8 cellular contexts compared by ENCODE assay signal in genomic region chr17:78759203-78759968, GRCh38. TPM values are rescaled to one million over a fixed set of nuclear protein-coding genes. Genes with fewer than 3 reads are reported as not detected.
DNase-seq lines count a peak whose midpoint lies in the region; ATAC-seq, FAIRE-seq and TF ChIP-seq lines count a peak whose summit lies in the region.

No MANE protein-coding gene starts in this region.

- H3K4me1 Mint-ChIP-seq in dendritic cell treated with granulocyte-macrophage colony-stimulating factor and Interleukin-4, amounts not matched to agents 40 ng/mL and 50 ng/mL, for 4 days (ENCODE audit: low read depth), result peaks cover 65% of the 10 kb centered on the region
- peaks cover 26 to 90% (median 76%) of the 10 kb centered on the region in 4 donors for H3K4me1 Mint-ChIP-seq in naive thymus-derived CD8-positive, alpha-beta T cell

- intact Hi-C loops in dendritic cell treated with granulocyte-macrophage colony-stimulating factor and Interleukin-4, amounts not matched to agents 40 ng/mL and 50 ng/mL, for 4 days (cut with micrococcal nuclease), result no loop called here

- peak overlapping the region; percentile 75 for H3K27ac Mint-ChIP-seq in dendritic cell treated with granulocyte-macrophage colony-stimulating factor and Interleukin-4, amounts not matched to agents 40 ng/mL and 50 ng/mL, for 4 days
- H3K27ac Mint-ChIP-seq in naive thymus-derived CD8-positive, alpha-beta T cell, result peak overlapping the region; percentile 90 to 99 (median 98)

- H3K4me3 Mint-ChIP-seq in dendritic cell treated with granulocyte-macrophage colony-stimulating factor and Interleukin-4, amounts not matched to agents 40 ng/mL and 50 ng/mL, for 4 days, result peak overlapping the region; percentile 7
- peak overlapping the region; percentile 61 to 88 (median 79) for H3K4me3 Mint-ChIP-seq in naive thymus-derived CD8-positive, alpha-beta T cell

- POLR2A ChIA-PET in naive thymus-derived CD8-positive, alpha-beta T cell (lab: Charles Lee), result interaction anchor here (0.6 to 19.8 kb wide), 12 partner anchors 11 to 225 kb away, joined by 3 to 188 read pairs (median 8); partner anchors contain the start of gene CYTH1

- FAIRE-seq in H54 (lab: Jason Lieb, UNC), result no peak

- TF ChIP-seq POLR2A in NB4 (IDR thresholded peaks at IDR 0.05; ENCODE audit: extremely low read depth, insufficient read length) (no peak), H54 (IDR thresholded peaks at IDR 0.05; ENCODE audit: low read depth, low read length) (no peak)

- DNase-seq in NB4 (ENCODE audit: low read depth) (peak; percentile 69), T-helper 22 cell (ENCODE audit: low read depth) (peak; percentile 76), AG20443 (ENCODE audit: low spot score) (no peak), H54 (ENCODE audit: insufficient read length, low spot score) (no peak)
- DNase-seq in naive thymus-derived CD8-positive, alpha-beta T cell, result peak; percentile 68 to 97 (median 90)

- H3K36me3 Mint-ChIP-seq in dendritic cell treated with granulocyte-macrophage colony-stimulating factor and Interleukin-4, amounts not matched to agents 40 ng/mL and 50 ng/mL, for 4 days (ENCODE audit: low read depth), result peaks cover 22% of the 10 kb centered on the region
- peaks cover 0 to 2% (median 2%) of the 10 kb centered on the region in 3 donors for H3K36me3 Mint-ChIP-seq in naive thymus-derived CD8-positive, alpha-beta T cell

- ATAC-seq in GM21447 (IDR thresholded peaks at IDR 0.05; ENCODE audit: unreplicated experiment), result peak; percentile 62
- ATAC-seq in naive thymus-derived CD8-positive, alpha-beta T cell, result peak; percentile 75 to 87
- ATAC-seq in GM18519 (IDR thresholded peaks at IDR 0.05; ENCODE audit: low FRiP score, unreplicated experiment), result no peak

- TF ChIP-seq CTCF in NB4 (IDR thresholded peaks at IDR 0.05; ENCODE audit: low read depth, low read length), result no peak

- H3K4me3 ChIP-seq in NB4 (ENCODE audit: low read depth, low read length), result peak overlapping the region; percentile 22

- H3K9me3 Mint-ChIP-seq in dendritic cell treated with granulocyte-macrophage colony-stimulating factor and Interleukin-4, amounts not matched to agents 40 ng/mL and 50 ng/mL, for 4 days, result no peaks in the 10 kb centered on the region
- peaks cover 0 to 7% (median 0%) of the 10 kb centered on the region in 9 donors for H3K9me3 Mint-ChIP-seq in naive thymus-derived CD8-positive, alpha-beta T cell

- no peaks in the 10 kb centered on the region for H3K27me3 Mint-ChIP-seq in dendritic cell treated with granulocyte-macrophage colony-stimulating factor and Interleukin-4, amounts not matched to agents 40 ng/mL and 50 ng/mL, for 4 days
- H3K27me3 Mint-ChIP-seq in naive thymus-derived CD8-positive, alpha-beta T cell, result no peaks in the 10 kb centered on the region

RNA-seq across cellular contexts. Expression of gene CYTH1, which starts 22.7 kb away (rescaled TPM):
- total RNA-seq in naive thymus-derived CD8-positive, alpha-beta T cell, result 100 to 1,000 TPM; 415 to 423 TPM
- polyA plus RNA-seq in naive thymus-derived CD8-positive, alpha-beta T cell, result 100 to 1,000 TPM; 220 to 320 (median 243) TPM

Comparison
In these comparisons a context has a peak if more than half of its experiments do, and no peak if none do; other contexts are left out.
1. DNase-seq: peak in NB4 (single experiment), T-helper 22 cell (single experiment) and naive thymus-derived CD8-positive, alpha-beta T cell (10 of 10); none in AG20443 (single experiment) and H54 (single experiment).